ENCODE assay signal across 8 cellular contexts in the genomic region with DNA sequence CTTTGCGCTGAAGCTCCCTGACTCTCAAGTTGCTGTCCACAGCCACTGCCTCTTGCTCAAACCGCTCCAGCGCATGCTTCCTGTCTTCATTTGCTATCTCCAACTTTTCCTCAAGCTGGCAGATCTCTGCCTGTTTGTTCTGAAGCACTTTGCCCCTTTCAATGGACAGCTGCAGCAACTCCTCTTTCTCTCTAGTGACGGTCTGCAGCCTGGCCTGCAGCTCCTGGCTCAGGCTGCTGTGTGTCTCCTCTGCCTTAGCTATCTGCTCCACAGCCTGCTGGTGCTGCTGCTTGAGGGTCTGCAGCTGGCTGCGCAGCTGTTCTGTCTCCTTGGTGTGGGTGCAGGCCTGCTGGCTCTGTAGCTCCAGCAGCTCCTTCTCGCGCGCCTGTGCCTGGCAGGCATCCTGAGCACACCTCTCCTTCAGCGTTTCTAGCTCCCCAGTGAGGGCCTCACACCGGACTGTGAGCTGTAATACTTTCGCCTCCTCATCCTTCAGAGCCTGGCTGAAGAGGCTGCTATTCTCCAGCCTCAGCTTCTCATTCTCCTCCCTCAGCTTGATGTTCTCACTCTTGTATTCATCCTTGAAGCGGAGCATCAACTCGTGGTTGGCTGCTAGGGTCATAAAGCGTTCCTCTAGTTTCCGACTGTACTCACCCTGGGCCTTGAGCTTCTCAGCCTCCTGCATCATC. TPM values are rescaled to one million over a fixed set of nuclear protein-coding genes. Genes with fewer than 3 reads are reported as not detected.
DNase-seq lines count a peak whose midpoint lies in the region; ATAC-seq, FAIRE-seq and TF ChIP-seq lines count a peak whose summit lies in the region.
"Had no signal": no experiment of that assay in that cellular context is flagged by ENCODE, and none has a peak within 500 bp of the region (broad histone marks: within the 10 kb centered on the region; RNA-seq: fewer than 3 reads in every experiment).

No MANE protein-coding gene starts in this region.

- H3K4me3 Mint-ChIP-seq in activated T-helper 1 cell treated with anti-CD3 and anti-CD28 coated beads, Interleukin-12 subunit alpha, Interleukin-12 subunit beta, Interleukin-2, Interleukin-4 antibody, amounts not matched to agents 30 ng/mL and 10 ng/mL and 1 ng/mL, durations not matched to agents 14 hours and 24 hours and 36 hours = no peak overlapping the region
- no peak overlapping the region for H3K4me3 Mint-ChIP-seq in CD8-positive, alpha-beta T cell

- peaks cover 19% of the 10 kb centered on the region for H3K4me1 Mint-ChIP-seq in activated T-helper 1 cell treated with anti-CD3 and anti-CD28 coated beads, Interleukin-12 subunit alpha, Interleukin-12 subunit beta, Interleukin-2, Interleukin-4 antibody, amounts not matched to agents 30 ng/mL and 10 ng/mL and 1 ng/mL, durations not matched to agents 14 hours and 24 hours and 36 hours (ENCODE audit: low read depth)
- peaks cover 8% of the 10 kb centered on the region for H3K4me1 Mint-ChIP-seq in CD8-positive, alpha-beta T cell (ENCODE audit: low read depth)

- intact Hi-C loops in activated T-helper 1 cell treated with anti-CD3 and anti-CD28 coated beads, Interleukin-12 subunit alpha, Interleukin-12 subunit beta, Interleukin-2, Interleukin-4 antibody, amounts not matched to agents 30 ng/mL and 10 ng/mL and 1 ng/mL, durations not matched to agents 14 hours and 24 hours and 36 hours (cut with micrococcal nuclease) = no loop called here
- intact Hi-C loops in CD8-positive, alpha-beta T cell (cut with DNase I, micrococcal nuclease) = no loop called here

- H3K4me2 ChIP-seq in mesendoderm (ENCODE audit: low read length) = no peak overlapping the region

- DNase-seq in BJ (ENCODE audit: low read depth) = no peak
- DNase-seq in activated T-helper 1 cell treated with anti-CD3 and anti-CD28 coated beads, Interleukin-12 subunit alpha, Interleukin-12 subunit beta, Interleukin-2, Interleukin-4 antibody, amounts not matched to agents 30 ng/mL and 10 ng/mL and 1 ng/mL, durations not matched to agents 14 hours and 24 hours and 36 hours (ENCODE audit: low spot score) = no peak
- DNase-seq in mesendoderm = no peak
- no peak for DNase-seq in activated naive CD4-positive, alpha-beta T cell treated with anti-CD3 and anti-CD28 coated beads, Interleukin-2, amount 50 U/mL, for 16 hours
- DNase-seq in CD8-positive, alpha-beta T cell = no peak
- no peak for DNase-seq in GM12891 (ENCODE audit: insufficient read length, low spot score)
- DNase-seq: GF-D8 had no signal

- H3K18ac ChIP-seq in mesendoderm (ENCODE audit: low read length) = no peak overlapping the region

- H3K56ac ChIP-seq in mesendoderm (ENCODE audit: low read length) = peak overlapping the region; percentile 25

- H3K36me3 Mint-ChIP-seq in activated T-helper 1 cell treated with anti-CD3 and anti-CD28 coated beads, Interleukin-12 subunit alpha, Interleukin-12 subunit beta, Interleukin-2, Interleukin-4 antibody, amounts not matched to agents 30 ng/mL and 10 ng/mL and 1 ng/mL, durations not matched to agents 14 hours and 24 hours and 36 hours (ENCODE audit: low read depth) = peaks cover 11% of the 10 kb centered on the region
- H3K36me3 Mint-ChIP-seq in CD8-positive, alpha-beta T cell = peaks cover 2% of the 10 kb centered on the region

- no peak for TF ChIP-seq POLR2A in GM12891 (IDR thresholded peaks at IDR 0.05; ENCODE audit: low read depth, low read length)

- H2BK5ac ChIP-seq in mesendoderm (ENCODE audit: low read length) = no peak overlapping the region

- H4K5ac ChIP-seq in mesendoderm (ENCODE audit: low read length) = no peak overlapping the region

- H3K4me1 ChIP-seq in mesendoderm (ENCODE audit: control insufficient read depth, low read depth, low read length) = peaks cover 2% of the 10 kb centered on the region
- H3K4me1 ChIP-seq in CD8-positive, alpha-beta T cell (ENCODE audit: insufficient read depth, low read length) = no peaks in the 10 kb centered on the region

- H3K36me3 ChIP-seq in BJ (ENCODE audit: control insufficient read depth, insufficient read depth, low read length) = no peaks in the 10 kb centered on the region
- H3K36me3 ChIP-seq in mesendoderm (ENCODE audit: control insufficient read depth, insufficient read depth, low read length) = no peaks in the 10 kb centered on the region
- H3K36me3 ChIP-seq in CD8-positive, alpha-beta T cell (ENCODE audit: insufficient read depth, low read length) = no peaks in the 10 kb centered on the region
- H3K36me3 ChIP-seq: pancreas had no signal

- H3K9ac ChIP-seq in mesendoderm (ENCODE audit: low read length) = no peak overlapping the region

- POLR2A ChIA-PET in BJ (lab: Charles Lee) = interaction anchor here (0.6 kb wide), 1 partner anchor 94 kb away, joined by 3 read pairs; no protein-coding TSS in a partner anchor
- POLR2A ChIA-PET in CD8-positive, alpha-beta T cell (lab: Charles Lee) = interaction anchor here (0.5 kb wide), 1 partner anchor 23 kb away, joined by 5 read pairs; no protein-coding TSS in a partner anchor

- H3K27me3 Mint-ChIP-seq in activated T-helper 1 cell treated with anti-CD3 and anti-CD28 coated beads, Interleukin-12 subunit alpha, Interleukin-12 subunit beta, Interleukin-2, Interleukin-4 antibody, amounts not matched to agents 30 ng/mL and 10 ng/mL and 1 ng/mL, durations not matched to agents 14 hours and 24 hours and 36 hours (ENCODE audit: insufficient read depth) = peaks cover 1% of the 10 kb centered on the region
- no peaks in the 10 kb centered on the region for H3K27me3 Mint-ChIP-seq in CD8-positive, alpha-beta T cell (ENCODE audit: low read depth)

- no peak overlapping the region for H4K8ac ChIP-seq in mesendoderm (ENCODE audit: low read depth, low read length)

- no peak overlapping the region for H3K23ac ChIP-seq in mesendoderm (ENCODE audit: low read length)

- H3K27ac ChIP-seq in mesendoderm (ENCODE audit: low read depth, low read length) = no peak overlapping the region
- H3K27ac ChIP-seq in CD8-positive, alpha-beta T cell (ENCODE audit: low read depth, low read length) = no peak overlapping the region
- H3K27ac ChIP-seq: pancreas had no signal

- H2AK5ac ChIP-seq in mesendoderm (ENCODE audit: low read length) = no peak overlapping the region

- H2BK120ac ChIP-seq in mesendoderm (ENCODE audit: low read depth, low read length) = no peak overlapping the region

- no peak for TF ChIP-seq CTCF in BJ (IDR thresholded peaks at IDR 0.05; ENCODE audit: insufficient read depth, low read depth, low read length)
- TF ChIP-seq CTCF in CD8-positive, alpha-beta T cell (IDR thresholded peaks at IDR 0.05) = no peak

- H3K9me3 ChIP-seq in CD8-positive, alpha-beta T cell (ENCODE audit: low read length) = no peaks in the 10 kb centered on the region
- H3K9me3 ChIP-seq: pancreas had no signal

- no peak for ATAC-seq in CD8-positive, alpha-beta T cell

- H3K79me1 ChIP-seq in mesendoderm (ENCODE audit: low read length) = no peaks in the 10 kb centered on the region

- H3K4me3 ChIP-seq in BJ (ENCODE audit: low read depth, low read length) (peak overlapping the region; percentile 12), mesendoderm (ENCODE audit: low read length) (no peak overlapping the region)
- no peak overlapping the region for H3K4me3 ChIP-seq in CD8-positive, alpha-beta T cell (ENCODE audit: low read depth, low read length)
- H3K4me3 ChIP-seq: pancreas had no signal

- H2BK15ac ChIP-seq in mesendoderm (replicated peaks; ENCODE audit: low read depth) = no peak overlapping the region

- CTCF ChIA-PET in BJ (lab: Yijun Ruan, JAX) = interaction anchor here (1.3 to 1.8 kb wide), 4 partner anchors 12 to 170 kb away, joined by 3 to 6 read pairs (median 4); a partner anchor contains a TSS
- CTCF ChIA-PET in CD8-positive, alpha-beta T cell (lab: Charles Lee) = interaction anchor here (1.0 to 3.1 kb wide), 3 partner anchors 8 to 169 kb away, joined by 3 to 7 read pairs (median 3); a partner anchor contains a TSS

- no peak overlapping the region for H3K4ac ChIP-seq in mesendoderm (ENCODE audit: low read depth, low read length)

- no peaks in the 10 kb centered on the region for H3K79me2 ChIP-seq in mesendoderm (ENCODE audit: control insufficient read depth, insufficient read depth, low read length)

- FAIRE-seq in GM12891 (lab: Jason Lieb, UNC) = no peak

- no peaks in the 10 kb centered on the region for H3K9me3 Mint-ChIP-seq in activated T-helper 1 cell treated with anti-CD3 and anti-CD28 coated beads, Interleukin-12 subunit alpha, Interleukin-12 subunit beta, Interleukin-2, Interleukin-4 antibody, amounts not matched to agents 30 ng/mL and 10 ng/mL and 1 ng/mL, durations not matched to agents 14 hours and 24 hours and 36 hours
- no peaks in the 10 kb centered on the region for H3K9me3 Mint-ChIP-seq in CD8-positive, alpha-beta T cell

- H3K27ac Mint-ChIP-seq in activated T-helper 1 cell treated with anti-CD3 and anti-CD28 coated beads, Interleukin-12 subunit alpha, Interleukin-12 subunit beta, Interleukin-2, Interleukin-4 antibody, amounts not matched to agents 30 ng/mL and 10 ng/mL and 1 ng/mL, durations not matched to agents 14 hours and 24 hours and 36 hours = peak overlapping the region; percentile 18
- no peak overlapping the region for H3K27ac Mint-ChIP-seq in CD8-positive, alpha-beta T cell

- no CpG with 5 or more reads among the region's 15 CpGs for WGBS in mesendoderm (ENCODE audit: extremely low coverage, insufficient coverage, low lambda C conversion rate)

- H3K27me3 ChIP-seq in BJ (ENCODE audit: control insufficient read depth, insufficient read depth, low read length) (no peaks in the 10 kb centered on the region), mesendoderm (ENCODE audit: insufficient read depth, low read length, poor library complexity) (no peaks in the 10 kb centered on the region)
- no peaks in the 10 kb centered on the region for H3K27me3 ChIP-seq in CD8-positive, alpha-beta T cell (ENCODE audit: insufficient read depth, low read length)
- H3K27me3 ChIP-seq: pancreas had no signal

RNA-seq across cellular contexts. Expression of a gene that starts 0.7 kb away (rescaled TPM):
- 0.85 and 1.1 TPM in 2 replicates for polyA plus RNA-seq in BJ (2011; rRNA removed)
- 1.3 and 1.6 TPM in 2 replicates for polyA minus RNA-seq in BJ (2011; rRNA and poly(A)+ RNA removed)
- total RNA-seq in activated T-helper 1 cell treated with anti-CD3 and anti-CD28 coated beads, Interleukin-12 subunit alpha, Interleukin-12 subunit beta, Interleukin-2, Interleukin-4 antibody, amounts not matched to agents 30 ng/mL and 10 ng/mL and 1 ng/mL, durations not matched to agents 14 hours and 24 hours and 36 hours = 0.39 and 0.62 TPM in 2 replicates
- polyA plus RNA-seq in mesendoderm (2013, experiment 1 of 2) = not detected
- polyA plus RNA-seq in mesendoderm (2013, experiment 2 of 2) = not detected
- total RNA-seq in CD8-positive, alpha-beta T cell = not detected
- polyA plus RNA-seq in GM12891 (2012; ENCODE audit: low read depth, missing spikeins) = not detected

RNA-seq across cellular contexts. Expression of a gene that starts 20.3 kb away (rescaled TPM):
- 15.4 and 18.8 TPM in 2 replicates for polyA plus RNA-seq in BJ (2011; rRNA removed)
- 8.8 and 9.1 TPM in 2 replicates for polyA minus RNA-seq in BJ (2011; rRNA and poly(A)+ RNA removed)
- 52.0 and 55.9 TPM in 2 replicates for total RNA-seq in activated T-helper 1 cell treated with anti-CD3 and anti-CD28 coated beads, Interleukin-12 subunit alpha, Interleukin-12 subunit beta, Interleukin-2, Interleukin-4 antibody, amounts not matched to agents 30 ng/mL and 10 ng/mL and 1 ng/mL, durations not matched to agents 14 hours and 24 hours and 36 hours
- 20.4 TPM for polyA plus RNA-seq in mesendoderm (2013, experiment 1 of 2)
- 20.4 TPM for polyA plus RNA-seq in mesendoderm (2013, experiment 2 of 2)
- total RNA-seq in CD8-positive, alpha-beta T cell = 10 to 100 TPM; 32.2 to 33.3 TPM
- polyA plus RNA-seq in GM12891 (2012; ENCODE audit: low read depth, missing spikeins) = 19.4 TPM

RNA-seq across cellular contexts. Expression of a gene that starts 37.5 kb away (rescaled TPM):
- polyA plus RNA-seq in BJ (2011; rRNA removed) = 27.7 and 57.5 TPM in 2 replicates
- 4.6 and 4.7 TPM in 2 replicates for polyA minus RNA-seq in BJ (2011; rRNA and poly(A)+ RNA removed)
- 46.0 and 47.7 TPM in 2 replicates for total RNA-seq in activated T-helper 1 cell treated with anti-CD3 and anti-CD28 coated beads, Interleukin-12 subunit alpha, Interleukin-12 subunit beta, Interleukin-2, Interleukin-4 antibody, amounts not matched to agents 30 ng/mL and 10 ng/mL and 1 ng/mL, durations not matched to agents 14 hours and 24 hours and 36 hours
- 62.0 TPM for polyA plus RNA-seq in mesendoderm (2013, experiment 1 of 2)
- polyA plus RNA-seq in mesendoderm (2013, experiment 2 of 2) = 59.0 TPM
- 10 to 100 TPM; 23.3 to 26.8 TPM for total RNA-seq in CD8-positive, alpha-beta T cell
- 70.7 TPM for polyA plus RNA-seq in GM12891 (2012; ENCODE audit: low read depth, missing spikeins)

RNA-seq across cellular contexts. Expression of a gene that starts 56.9 kb away (rescaled TPM):
- 21.6 and 44.6 TPM in 2 replicates for polyA plus RNA-seq in BJ (2011; rRNA removed)
- 4.1 and 4.2 TPM in 2 replicates for polyA minus RNA-seq in BJ (2011; rRNA and poly(A)+ RNA removed)
- 52.5 and 57.2 TPM in 2 replicates for total RNA-seq in activated T-helper 1 cell treated with anti-CD3 and anti-CD28 coated beads, Interleukin-12 subunit alpha, Interleukin-12 subunit beta, Interleukin-2, Interleukin-4 antibody, amounts not matched to agents 30 ng/mL and 10 ng/mL and 1 ng/mL, durations not matched to agents 14 hours and 24 hours and 36 hours
- 77.1 TPM for polyA plus RNA-seq in mesendoderm (2013, experiment 1 of 2)
- 75.3 TPM for polyA plus RNA-seq in mesendoderm (2013, experiment 2 of 2)
- total RNA-seq in CD8-positive, alpha-beta T cell = 10 to 100 TPM; 16.2 to 19.9 TPM
- 40.9 TPM for polyA plus RNA-seq in GM12891 (2012; ENCODE audit: low read depth, missing spikeins)

RNA-seq across cellular contexts. Expression of a gene that starts 58.1 kb away (rescaled TPM):
- polyA plus RNA-seq in BJ (2011; rRNA removed) = 0.28 and 0.31 TPM in 2 replicates
- polyA minus RNA-seq in BJ (2011; rRNA and poly(A)+ RNA removed) = 0.47 and 1.9 TPM in 2 replicates
- 1.2 and 2.1 TPM in 2 replicates for total RNA-seq in activated T-helper 1 cell treated with anti-CD3 and anti-CD28 coated beads, Interleukin-12 subunit alpha, Interleukin-12 subunit beta, Interleukin-2, Interleukin-4 antibody, amounts not matched to agents 30 ng/mL and 10 ng/mL and 1 ng/mL, durations not matched to agents 14 hours and 24 hours and 36 hours
- polyA plus RNA-seq in mesendoderm (2013, experiment 1 of 2) = 9.5 TPM
- 9.8 TPM for polyA plus RNA-seq in mesendoderm (2013, experiment 2 of 2)
- 1 to 10 TPM; 2.1 to 2.3 TPM for total RNA-seq in CD8-positive, alpha-beta T cell
- 0.26 TPM for polyA plus RNA-seq in GM12891 (2012; ENCODE audit: low read depth, missing spikeins)
